ENCODE assay signal across 1 cellular context in genomic region chr1:31881698-31882000, GRCh38.
TF ChIP-seq lines count a peak whose summit lies in the region.

No MANE protein-coding gene starts in this region.

TF ChIP-seq in HepG2, 621 proteins besides CTCF, POLR2A, EP300 and RAD21 (continued from another document and continues in another):
- TF ChIP-seq ZNF407 (CRISPR knock-in tag; IDR thresholded peaks at IDR 0.05; ENCODE audit: not compliant biosample characterization): no peak
- no peak for TF ChIP-seq TOPORS (CRISPR knock-in tag; IDR thresholded peaks at IDR 0.05)
- TF ChIP-seq, protein P1, sequence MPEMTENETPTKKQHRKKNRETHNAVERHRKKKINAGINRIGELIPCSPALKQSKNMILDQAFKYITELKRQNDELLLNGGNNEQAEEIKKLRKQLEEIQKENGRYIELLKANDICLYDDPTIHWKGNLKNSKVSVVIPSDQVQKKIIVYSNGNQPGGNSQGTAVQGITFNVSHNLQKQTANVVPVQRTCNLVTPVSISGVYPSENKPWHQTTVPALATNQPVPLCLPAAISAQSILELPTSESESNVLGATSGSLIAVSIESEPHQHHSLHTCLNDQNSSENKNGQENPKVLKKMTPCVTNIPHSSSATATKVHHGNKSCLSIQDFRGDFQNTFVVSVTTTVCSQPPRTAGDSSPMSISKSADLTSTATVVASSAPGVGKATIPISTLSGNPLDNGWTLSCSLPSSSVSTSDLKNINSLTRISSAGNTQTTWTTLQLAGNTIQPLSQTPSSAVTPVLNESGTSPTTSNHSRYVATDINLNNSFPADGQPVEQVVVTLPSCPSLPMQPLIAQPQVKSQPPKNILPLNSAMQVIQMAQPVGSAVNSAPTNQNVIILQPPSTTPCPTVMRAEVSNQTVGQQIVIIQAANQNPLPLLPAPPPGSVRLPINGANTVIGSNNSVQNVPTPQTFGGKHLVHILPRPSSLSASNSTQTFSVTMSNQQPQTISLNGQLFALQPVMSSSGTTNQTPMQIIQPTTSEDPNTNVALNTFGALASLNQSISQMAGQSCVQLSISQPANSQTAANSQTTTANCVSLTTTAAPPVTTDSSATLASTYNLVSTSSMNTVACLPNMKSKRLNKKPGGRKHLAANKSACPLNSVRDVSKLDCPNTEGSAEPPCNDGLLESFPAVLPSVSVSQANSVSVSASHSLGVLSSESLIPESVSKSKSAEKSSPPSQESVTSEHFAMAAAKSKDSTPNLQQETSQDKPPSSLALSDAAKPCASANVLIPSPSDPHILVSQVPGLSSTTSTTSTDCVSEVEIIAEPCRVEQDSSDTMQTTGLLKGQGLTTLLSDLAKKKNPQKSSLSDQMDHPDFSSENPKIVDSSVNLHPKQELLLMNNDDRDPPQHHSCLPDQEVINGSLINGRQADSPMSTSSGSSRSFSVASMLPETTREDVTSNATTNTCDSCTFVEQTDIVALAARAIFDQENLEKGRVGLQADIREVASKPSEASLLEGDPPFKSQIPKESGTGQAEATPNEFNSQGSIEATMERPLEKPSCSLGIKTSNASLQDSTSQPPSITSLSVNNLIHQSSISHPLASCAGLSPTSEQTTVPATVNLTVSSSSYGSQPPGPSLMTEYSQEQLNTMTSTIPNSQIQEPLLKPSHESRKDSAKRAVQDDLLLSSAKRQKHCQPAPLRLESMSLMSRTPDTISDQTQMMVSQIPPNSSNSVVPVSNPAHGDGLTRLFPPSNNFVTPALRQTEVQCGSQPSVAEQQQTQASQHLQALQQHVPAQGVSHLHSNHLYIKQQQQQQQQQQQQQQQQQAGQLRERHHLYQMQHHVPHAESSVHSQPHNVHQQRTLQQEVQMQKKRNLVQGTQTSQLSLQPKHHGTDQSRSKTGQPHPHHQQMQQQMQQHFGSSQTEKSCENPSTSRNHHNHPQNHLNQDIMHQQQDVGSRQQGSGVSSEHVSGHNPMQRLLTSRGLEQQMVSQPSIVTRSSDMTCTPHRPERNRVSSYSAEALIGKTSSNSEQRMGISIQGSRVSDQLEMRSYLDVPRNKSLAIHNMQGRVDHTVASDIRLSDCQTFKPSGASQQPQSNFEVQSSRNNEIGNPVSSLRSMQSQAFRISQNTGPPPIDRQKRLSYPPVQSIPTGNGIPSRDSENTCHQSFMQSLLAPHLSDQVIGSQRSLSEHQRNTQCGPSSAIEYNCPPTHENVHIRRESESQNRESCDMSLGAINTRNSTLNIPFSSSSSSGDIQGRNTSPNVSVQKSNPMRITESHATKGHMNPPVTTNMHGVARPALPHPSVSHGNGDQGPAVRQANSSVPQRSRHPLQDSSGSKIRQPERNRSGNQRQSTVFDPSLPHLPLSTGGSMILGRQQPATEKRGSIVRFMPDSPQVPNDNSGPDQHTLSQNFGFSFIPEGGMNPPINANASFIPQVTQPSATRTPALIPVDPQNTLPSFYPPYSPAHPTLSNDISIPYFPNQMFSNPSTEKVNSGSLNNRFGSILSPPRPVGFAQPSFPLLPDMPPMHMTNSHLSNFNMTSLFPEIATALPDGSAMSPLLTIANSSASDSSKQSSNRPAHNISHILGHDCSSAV (CRISPR knock-in tag; IDR thresholded peaks at IDR 0.05; ENCODE audit: borderline replicate concordance): no peak
- TF ChIP-seq ESRRA (CRISPR knock-in tag; IDR thresholded peaks at IDR 0.05; ENCODE audit: low read depth): no peak
- TF ChIP-seq, protein P2, sequence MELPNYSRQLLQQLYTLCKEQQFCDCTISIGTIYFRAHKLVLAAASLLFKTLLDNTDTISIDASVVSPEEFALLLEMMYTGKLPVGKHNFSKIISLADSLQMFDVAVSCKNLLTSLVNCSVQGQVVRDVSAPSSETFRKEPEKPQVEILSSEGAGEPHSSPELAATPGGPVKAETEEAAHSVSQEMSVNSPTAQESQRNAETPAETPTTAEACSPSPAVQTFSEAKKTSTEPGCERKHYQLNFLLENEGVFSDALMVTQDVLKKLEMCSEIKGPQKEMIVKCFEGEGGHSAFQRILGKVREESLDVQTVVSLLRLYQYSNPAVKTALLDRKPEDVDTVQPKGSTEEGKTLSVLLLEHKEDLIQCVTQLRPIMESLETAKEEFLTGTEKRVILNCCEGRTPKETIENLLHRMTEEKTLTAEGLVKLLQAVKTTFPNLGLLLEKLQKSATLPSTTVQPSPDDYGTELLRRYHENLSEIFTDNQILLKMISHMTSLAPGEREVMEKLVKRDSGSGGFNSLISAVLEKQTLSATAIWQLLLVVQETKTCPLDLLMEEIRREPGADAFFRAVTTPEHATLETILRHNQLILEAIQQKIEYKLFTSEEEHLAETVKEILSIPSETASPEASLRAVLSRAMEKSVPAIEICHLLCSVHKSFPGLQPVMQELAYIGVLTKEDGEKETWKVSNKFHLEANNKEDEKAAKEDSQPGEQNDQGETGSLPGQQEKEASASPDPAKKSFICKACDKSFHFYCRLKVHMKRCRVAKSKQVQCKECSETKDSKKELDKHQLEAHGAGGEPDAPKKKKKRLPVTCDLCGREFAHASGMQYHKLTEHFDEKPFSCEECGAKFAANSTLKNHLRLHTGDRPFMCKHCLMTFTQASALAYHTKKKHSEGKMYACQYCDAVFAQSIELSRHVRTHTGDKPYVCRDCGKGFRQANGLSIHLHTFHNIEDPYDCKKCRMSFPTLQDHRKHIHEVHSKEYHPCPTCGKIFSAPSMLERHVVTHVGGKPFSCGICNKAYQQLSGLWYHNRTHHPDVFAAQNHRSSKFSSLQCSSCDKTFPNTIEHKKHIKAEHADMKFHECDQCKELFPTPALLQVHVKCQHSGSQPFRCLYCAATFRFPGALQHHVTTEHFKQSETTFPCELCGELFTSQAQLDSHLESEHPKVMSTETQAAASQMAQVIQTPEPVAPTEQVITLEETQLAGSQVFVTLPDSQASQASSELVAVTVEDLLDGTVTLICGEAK (IDR thresholded peaks at IDR 0.05): no peak
- TF ChIP-seq, protein P2 (CRISPR knock-in tag; IDR thresholded peaks at IDR 0.05): no peak
- TF ChIP-seq HNRNPL (IDR thresholded peaks at IDR 0.05; ENCODE audit: low read depth, low read length): no peak
- no peak for TF ChIP-seq NFYC (CRISPR knock-in tag; IDR thresholded peaks at IDR 0.05)
- TF ChIP-seq ZNF557 (CRISPR knock-in tag; IDR thresholded peaks at IDR 0.05): no peak
- TF ChIP-seq, protein P3, sequence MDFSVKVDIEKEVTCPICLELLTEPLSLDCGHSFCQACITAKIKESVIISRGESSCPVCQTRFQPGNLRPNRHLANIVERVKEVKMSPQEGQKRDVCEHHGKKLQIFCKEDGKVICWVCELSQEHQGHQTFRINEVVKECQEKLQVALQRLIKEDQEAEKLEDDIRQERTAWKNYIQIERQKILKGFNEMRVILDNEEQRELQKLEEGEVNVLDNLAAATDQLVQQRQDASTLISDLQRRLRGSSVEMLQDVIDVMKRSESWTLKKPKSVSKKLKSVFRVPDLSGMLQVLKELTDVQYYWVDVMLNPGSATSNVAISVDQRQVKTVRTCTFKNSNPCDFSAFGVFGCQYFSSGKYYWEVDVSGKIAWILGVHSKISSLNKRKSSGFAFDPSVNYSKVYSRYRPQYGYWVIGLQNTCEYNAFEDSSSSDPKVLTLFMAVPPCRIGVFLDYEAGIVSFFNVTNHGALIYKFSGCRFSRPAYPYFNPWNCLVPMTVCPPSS (IDR thresholded peaks at IDR 0.05): no peak
- TF ChIP-seq ZNF839 (CRISPR knock-in tag; IDR thresholded peaks at IDR 0.05; ENCODE audit: borderline replicate concordance): no peak
- no peak for TF ChIP-seq KAT7 (CRISPR knock-in tag; IDR thresholded peaks at IDR 0.05; ENCODE audit: borderline replicate concordance)
- TF ChIP-seq, protein P4, sequence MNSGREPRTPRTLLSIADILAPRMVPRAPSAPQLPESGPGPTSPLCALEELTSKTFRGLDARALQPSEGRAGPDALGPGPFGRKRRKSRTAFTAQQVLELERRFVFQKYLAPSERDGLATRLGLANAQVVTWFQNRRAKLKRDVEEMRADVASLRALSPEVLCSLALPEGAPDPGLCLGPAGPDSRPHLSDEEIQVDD (CRISPR knock-in tag; IDR thresholded peaks at IDR 0.05; ENCODE audit: borderline replicate concordance): no peak
- no peak for TF ChIP-seq KLF11 (CRISPR knock-in tag; IDR thresholded peaks at IDR 0.05)
- TF ChIP-seq ZNF207 (IDR thresholded peaks at IDR 0.05; ENCODE audit: borderline replicate concordance): no peak
- no peak for TF ChIP-seq ZNF333 (CRISPR knock-in tag; IDR thresholded peaks at IDR 0.05; ENCODE audit: borderline replicate concordance)
- TF ChIP-seq RAD51 (IDR thresholded peaks at IDR 0.05; ENCODE audit: borderline replicate concordance): no peak
- no peak for TF ChIP-seq ZBTB8A (CRISPR knock-in tag; IDR thresholded peaks at IDR 0.05; ENCODE audit: borderline replicate concordance, low read depth)
- TF ChIP-seq CEBPG (CRISPR knock-in tag; IDR thresholded peaks at IDR 0.05): peak; percentile 53; the same call in 1 of the 2 replicates
- TF ChIP-seq HDAC1 (CRISPR knock-in tag; IDR thresholded peaks at IDR 0.05): no peak
- TF ChIP-seq ELK4 (CRISPR knock-in tag; IDR thresholded peaks at IDR 0.05; ENCODE audit: borderline replicate concordance): no peak
- TF ChIP-seq MAFK (conservative IDR thresholded peaks at IDR 0.05 in 1 of 2, IDR thresholded peaks at IDR 0.05 in 1 of 2; ENCODE audit: low read length in 2 of 2): no peak
- 0 out of 2 replicates have a peak, but pooled peaks have one; percentile 17 for TF ChIP-seq ZNF772 (CRISPR knock-in tag; IDR thresholded peaks at IDR 0.05)
- no peak for TF ChIP-seq ELF1 (CRISPR knock-in tag; IDR thresholded peaks at IDR 0.05)
